31 cellular contexts compared by ENCODE assay signal in genomic region chr6:48959401-48960060, GRCh38.
"Had no signal": no experiment of that assay in that cellular context is flagged by ENCODE, and none has a peak within 500 bp of the region (broad histone marks: within the 10 kb centered on the region; RNA-seq: fewer than 3 reads in every experiment).

No MANE protein-coding gene starts in this region.

- H3K36me3 Mint-ChIP-seq: activated CD4-positive, alpha-beta memory T cell treated with anti-CD3 and anti-CD28 coated beads for 36 hours; activated CD8-positive, alpha-beta memory T cell treated with anti-CD3 and anti-CD28 coated beads, Interleukin-2, amount 10 ng/mL, durations not matched to agents 7 days and 5 days; activated naive CD4-positive, alpha-beta T cell treated with anti-CD3 and anti-CD28 coated beads, Interleukin-2, amount 50 U/mL, for 24 hours; activated naive CD8-positive, alpha-beta T cell treated with anti-CD3 and anti-CD28 coated beads for 36 hours; brain had no signal

- H3K9me3 Mint-ChIP-seq: activated naive CD8-positive, alpha-beta T cell treated with anti-CD3 and anti-CD28 coated beads, Interleukin-2, amount 50 U/mL, for 24 hours; activated T-helper 1 cell treated with anti-CD3 and anti-CD28 coated beads, Interleukin-12 subunit alpha, Interleukin-12 subunit beta, Interleukin-2, Interleukin-4 antibody, amounts not matched to agents 30 ng/mL and 10 ng/mL and 1 ng/mL, durations not matched to agents 14 hours and 24 hours and 36 hours; brain; endodermal cell had no signal

- H3K4me3 ChIP-seq: ascending aorta, coronary artery, dorsolateral prefrontal cortex had no signal

- H3K27ac ChIP-seq: ascending aorta, coronary artery, dorsolateral prefrontal cortex had no signal

- H3K4me1 Mint-ChIP-seq: activated CD4-positive, alpha-beta T cell treated with anti-CD3 and anti-CD28 coated beads for 36 hours; activated CD4-positive, alpha-beta T cell treated with anti-CD3 and anti-CD28 coated beads, Interleukin-2, amount 10 ng/mL, durations not matched to agents 24 days and 14 days; activated CD8-positive, alpha-beta memory T cell treated with anti-CD3 and anti-CD28 coated beads, Interleukin-2, amount 10 ng/mL, durations not matched to agents 7 days and 5 days; activated naive CD4-positive, alpha-beta T cell treated with anti-CD3 and anti-CD28 coated beads, Interleukin-2, amount 50 U/mL, for 24 hours; activated naive CD8-positive, alpha-beta T cell treated with anti-CD3 and anti-CD28 coated beads for 36 hours; activated naive CD8-positive, alpha-beta T cell treated with anti-CD3 and anti-CD28 coated beads, Interleukin-2, amount 50 U/mL, for 24 hours; brain; central memory CD8-positive, alpha-beta T cell; endodermal cell had no signal

- ATAC-seq: activated CD4-positive, alpha-beta T cell treated with anti-CD3 and anti-CD28 coated beads for 36 hours; activated CD8-positive, alpha-beta memory T cell treated with anti-CD3 and anti-CD28 coated beads, Interleukin-2, amount 10 ng/mL, durations not matched to agents 7 days and 5 days; activated CD8-positive, alpha-beta T cell treated with anti-CD3 and anti-CD28 coated beads, Interleukin-2, amount 10 ng/mL, durations not matched to agents 7 days and 5 days; activated naive CD8-positive, alpha-beta T cell treated with anti-CD3 and anti-CD28 coated beads, Interleukin-2, amount 50 U/mL, for 24 hours; esophagus mucosa had no signal

- H3K9me3 ChIP-seq: ascending aorta had no signal

- H3K4me1 ChIP-seq: ascending aorta had no signal

- H3K4me3 Mint-ChIP-seq: activated CD4-positive, alpha-beta memory T cell treated with anti-CD3 and anti-CD28 coated beads for 36 hours; activated CD4-positive, alpha-beta T cell treated with anti-CD3 and anti-CD28 coated beads for 36 hours; activated CD4-positive, alpha-beta T cell treated with anti-CD3 and anti-CD28 coated beads, Interleukin-2, amount 10 ng/mL, durations not matched to agents 24 days and 14 days; activated CD8-positive, alpha-beta memory T cell treated with anti-CD3 and anti-CD28 coated beads, Interleukin-2, amount 10 ng/mL, durations not matched to agents 7 days and 5 days; activated CD8-positive, alpha-beta T cell treated with anti-CD3 and anti-CD28 coated beads, Interleukin-2, amount 10 ng/mL, durations not matched to agents 7 days and 5 days; activated naive CD4-positive, alpha-beta T cell treated with anti-CD3 and anti-CD28 coated beads for 36 hours; activated naive CD4-positive, alpha-beta T cell treated with anti-CD3 and anti-CD28 coated beads, Interleukin-2, amount 50 U/mL, for 24 hours; activated naive CD8-positive, alpha-beta T cell treated with anti-CD3 and anti-CD28 coated beads for 36 hours; activated naive CD8-positive, alpha-beta T cell treated with anti-CD3 and anti-CD28 coated beads, Interleukin-2, amount 50 U/mL, for 24 hours; activated T-helper 1 cell treated with anti-CD3 and anti-CD28 coated beads, Interleukin-12 subunit alpha, Interleukin-12 subunit beta, Interleukin-2, Interleukin-4 antibody, amounts not matched to agents 30 ng/mL and 10 ng/mL and 1 ng/mL, durations not matched to agents 14 hours and 24 hours and 36 hours; brain; central memory CD8-positive, alpha-beta T cell; dendritic cell treated with granulocyte-macrophage colony-stimulating factor and Interleukin-4, amounts not matched to agents 40 ng/mL and 50 ng/mL, for 4 days; endodermal cell had no signal

- DNase-seq: activated CD4-positive, alpha-beta memory T cell treated with anti-CD3 and anti-CD28 coated beads for 36 hours; activated CD4-positive, alpha-beta T cell treated with anti-CD3 and anti-CD28 coated beads for 36 hours; activated CD4-positive, alpha-beta T cell treated with anti-CD3 and anti-CD28 coated beads, Interleukin-2, amount 10 ng/mL, durations not matched to agents 24 days and 14 days; activated CD4-positive, CD25-positive, alpha-beta regulatory T cell; activated CD4-positive, CD25-positive, alpha-beta regulatory T cell treated with anti-CD3 and anti-CD28 coated beads, Interleukin-2, amount 50 U/mL, for 72 hours; activated CD8-positive, alpha-beta memory T cell treated with anti-CD3 and anti-CD28 coated beads, Interleukin-2, amount 10 ng/mL, durations not matched to agents 7 days and 5 days; activated CD8-positive, alpha-beta memory T cell treated with anti-CD3 and anti-CD28 coated beads, Interleukin-2, amount 50 U/mL, for 4 hours; activated CD8-positive, alpha-beta T cell treated with anti-CD3 and anti-CD28 coated beads, Interleukin-2, amount 10 ng/mL, durations not matched to agents 7 days and 5 days; activated effector memory CD4-positive, alpha-beta T cell treated with anti-CD3 and anti-CD28 coated beads, Interleukin-2, amount 50 U/mL, for 16 hours; activated naive CD4-positive, alpha-beta T cell treated with anti-CD3 and anti-CD28 coated beads for 36 hours; activated naive CD8-positive, alpha-beta T cell treated with anti-CD3 and anti-CD28 coated beads for 36 hours; activated naive CD8-positive, alpha-beta T cell treated with anti-CD3 and anti-CD28 coated beads, Interleukin-2, amount 50 U/mL, for 24 hours; activated T-cell treated with anti-CD3 and anti-CD28 coated beads, Interleukin-2, amount 50 U/mL, for 1 hour; activated T-cell treated with anti-CD3 and anti-CD28 coated beads, Interleukin-2, amount 50 U/mL, for 48 hours; dorsolateral prefrontal cortex; effector memory CD4-positive, alpha-beta T cell; endodermal cell; foreskin fibroblast; head of caudate nucleus; T-helper 2 cell had no signal

- H3K27me3 ChIP-seq: ascending aorta, dorsolateral prefrontal cortex had no signal

- FAIRE-seq: bronchial epithelial cell, frontal cortex had no signal

- H3K36me3 ChIP-seq: ascending aorta had no signal

- H3K27ac Mint-ChIP-seq: activated CD4-positive, alpha-beta memory T cell treated with anti-CD3 and anti-CD28 coated beads for 36 hours; activated CD4-positive, alpha-beta T cell treated with anti-CD3 and anti-CD28 coated beads for 36 hours; activated CD4-positive, alpha-beta T cell treated with anti-CD3 and anti-CD28 coated beads, Interleukin-2, amount 10 ng/mL, durations not matched to agents 24 days and 14 days; activated CD8-positive, alpha-beta memory T cell treated with anti-CD3 and anti-CD28 coated beads, Interleukin-2, amount 10 ng/mL, durations not matched to agents 7 days and 5 days; activated CD8-positive, alpha-beta T cell treated with anti-CD3 and anti-CD28 coated beads, Interleukin-2, amount 10 ng/mL, durations not matched to agents 7 days and 5 days; activated naive CD4-positive, alpha-beta T cell treated with anti-CD3 and anti-CD28 coated beads for 36 hours; activated naive CD4-positive, alpha-beta T cell treated with anti-CD3 and anti-CD28 coated beads, Interleukin-2, amount 50 U/mL, for 24 hours; activated naive CD8-positive, alpha-beta T cell treated with anti-CD3 and anti-CD28 coated beads for 36 hours; activated naive CD8-positive, alpha-beta T cell treated with anti-CD3 and anti-CD28 coated beads, Interleukin-2, amount 50 U/mL, for 24 hours; activated T-helper 1 cell treated with anti-CD3 and anti-CD28 coated beads, Interleukin-12 subunit alpha, Interleukin-12 subunit beta, Interleukin-2, Interleukin-4 antibody, amounts not matched to agents 30 ng/mL and 10 ng/mL and 1 ng/mL, durations not matched to agents 14 hours and 24 hours and 36 hours; activated T-helper 2 cell treated with anti-CD3 and anti-CD28 coated beads, Interferon-gamma antibody, Interleukin-2, Interleukin-4, amounts not matched to agents 10 μg/mL and 5 μg/mL and 100 μg/mL, durations not matched to agents 14 hours and 24 hours and 36 hours; brain; dendritic cell treated with granulocyte-macrophage colony-stimulating factor and Interleukin-4, amounts not matched to agents 40 ng/mL and 50 ng/mL, for 4 days; endodermal cell had no signal
